ENCODE assay signal across 2 cellular contexts in the genomic region with DNA sequence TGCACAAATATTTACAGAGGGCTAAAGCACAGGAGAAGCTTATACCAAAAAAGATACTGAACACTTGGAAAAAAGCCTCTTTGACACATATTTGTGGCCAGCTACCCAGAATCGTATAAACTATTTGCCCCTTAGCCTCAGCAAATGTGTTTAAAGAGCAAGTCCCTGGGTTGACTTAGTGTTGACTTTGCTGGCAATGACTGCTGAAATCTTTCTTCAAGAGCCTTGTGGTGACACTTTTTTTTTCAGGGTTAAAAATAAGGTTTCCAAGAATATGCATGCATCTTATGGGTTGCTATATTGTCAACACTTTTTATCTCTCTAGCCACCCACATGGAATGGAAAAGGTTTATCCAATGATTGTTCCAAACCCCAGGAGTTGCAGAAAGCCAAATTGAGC.
TF ChIP-seq lines count a peak whose summit lies in the region.

No MANE protein-coding gene starts in this region.

TF ChIP-seq in A549, 52 proteins besides CTCF, POLR2A, EP300 and RAD21:
- TF ChIP-seq CBX2 (IDR thresholded peaks at IDR 0.05; ENCODE audit: borderline replicate concordance, low read depth): no peak
- TF ChIP-seq HOXB13 (CRISPR knock-in tag; IDR thresholded peaks at IDR 0.05; ENCODE audit: low read depth): no peak
- TF ChIP-seq EHF (CRISPR knock-in tag; IDR thresholded peaks at IDR 0.05): no peak
- no peak for TF ChIP-seq FOSB (CRISPR knock-in tag; IDR thresholded peaks at IDR 0.05)

TF ChIP-seq in GM23338, 12 proteins besides CTCF, POLR2A, EP300 and RAD21:
- TF ChIP-seq CREB1 (CRISPR knock-in tag; IDR thresholded peaks at IDR 0.05; ENCODE audit: low read depth) (no peak), JUNB (IDR thresholded peaks at IDR 0.05; ENCODE audit: unreplicated experiment) (no peak), STAT1 (IDR thresholded peaks at IDR 0.05; ENCODE audit: unreplicated experiment) (no peak), POLR2AphosphoS5 (IDR thresholded peaks at IDR 0.05; ENCODE audit: low read depth) (no peak), ZNF331 (CRISPR knock-in tag; IDR thresholded peaks at IDR 0.05; ENCODE audit: low read depth) (no peak), NANOG (IDR thresholded peaks at IDR 0.05; ENCODE audit: borderline replicate concordance) (no peak), ZNF114 (CRISPR knock-in tag; IDR thresholded peaks at IDR 0.05) (no peak), EZH2 (IDR thresholded peaks at IDR 0.05; ENCODE audit: low read depth, unreplicated experiment) (no peak), EZH2phosphoT487 (IDR thresholded peaks at IDR 0.05; ENCODE audit: unreplicated experiment) (no peak)
- TF ChIP-seq, protein P1, sequence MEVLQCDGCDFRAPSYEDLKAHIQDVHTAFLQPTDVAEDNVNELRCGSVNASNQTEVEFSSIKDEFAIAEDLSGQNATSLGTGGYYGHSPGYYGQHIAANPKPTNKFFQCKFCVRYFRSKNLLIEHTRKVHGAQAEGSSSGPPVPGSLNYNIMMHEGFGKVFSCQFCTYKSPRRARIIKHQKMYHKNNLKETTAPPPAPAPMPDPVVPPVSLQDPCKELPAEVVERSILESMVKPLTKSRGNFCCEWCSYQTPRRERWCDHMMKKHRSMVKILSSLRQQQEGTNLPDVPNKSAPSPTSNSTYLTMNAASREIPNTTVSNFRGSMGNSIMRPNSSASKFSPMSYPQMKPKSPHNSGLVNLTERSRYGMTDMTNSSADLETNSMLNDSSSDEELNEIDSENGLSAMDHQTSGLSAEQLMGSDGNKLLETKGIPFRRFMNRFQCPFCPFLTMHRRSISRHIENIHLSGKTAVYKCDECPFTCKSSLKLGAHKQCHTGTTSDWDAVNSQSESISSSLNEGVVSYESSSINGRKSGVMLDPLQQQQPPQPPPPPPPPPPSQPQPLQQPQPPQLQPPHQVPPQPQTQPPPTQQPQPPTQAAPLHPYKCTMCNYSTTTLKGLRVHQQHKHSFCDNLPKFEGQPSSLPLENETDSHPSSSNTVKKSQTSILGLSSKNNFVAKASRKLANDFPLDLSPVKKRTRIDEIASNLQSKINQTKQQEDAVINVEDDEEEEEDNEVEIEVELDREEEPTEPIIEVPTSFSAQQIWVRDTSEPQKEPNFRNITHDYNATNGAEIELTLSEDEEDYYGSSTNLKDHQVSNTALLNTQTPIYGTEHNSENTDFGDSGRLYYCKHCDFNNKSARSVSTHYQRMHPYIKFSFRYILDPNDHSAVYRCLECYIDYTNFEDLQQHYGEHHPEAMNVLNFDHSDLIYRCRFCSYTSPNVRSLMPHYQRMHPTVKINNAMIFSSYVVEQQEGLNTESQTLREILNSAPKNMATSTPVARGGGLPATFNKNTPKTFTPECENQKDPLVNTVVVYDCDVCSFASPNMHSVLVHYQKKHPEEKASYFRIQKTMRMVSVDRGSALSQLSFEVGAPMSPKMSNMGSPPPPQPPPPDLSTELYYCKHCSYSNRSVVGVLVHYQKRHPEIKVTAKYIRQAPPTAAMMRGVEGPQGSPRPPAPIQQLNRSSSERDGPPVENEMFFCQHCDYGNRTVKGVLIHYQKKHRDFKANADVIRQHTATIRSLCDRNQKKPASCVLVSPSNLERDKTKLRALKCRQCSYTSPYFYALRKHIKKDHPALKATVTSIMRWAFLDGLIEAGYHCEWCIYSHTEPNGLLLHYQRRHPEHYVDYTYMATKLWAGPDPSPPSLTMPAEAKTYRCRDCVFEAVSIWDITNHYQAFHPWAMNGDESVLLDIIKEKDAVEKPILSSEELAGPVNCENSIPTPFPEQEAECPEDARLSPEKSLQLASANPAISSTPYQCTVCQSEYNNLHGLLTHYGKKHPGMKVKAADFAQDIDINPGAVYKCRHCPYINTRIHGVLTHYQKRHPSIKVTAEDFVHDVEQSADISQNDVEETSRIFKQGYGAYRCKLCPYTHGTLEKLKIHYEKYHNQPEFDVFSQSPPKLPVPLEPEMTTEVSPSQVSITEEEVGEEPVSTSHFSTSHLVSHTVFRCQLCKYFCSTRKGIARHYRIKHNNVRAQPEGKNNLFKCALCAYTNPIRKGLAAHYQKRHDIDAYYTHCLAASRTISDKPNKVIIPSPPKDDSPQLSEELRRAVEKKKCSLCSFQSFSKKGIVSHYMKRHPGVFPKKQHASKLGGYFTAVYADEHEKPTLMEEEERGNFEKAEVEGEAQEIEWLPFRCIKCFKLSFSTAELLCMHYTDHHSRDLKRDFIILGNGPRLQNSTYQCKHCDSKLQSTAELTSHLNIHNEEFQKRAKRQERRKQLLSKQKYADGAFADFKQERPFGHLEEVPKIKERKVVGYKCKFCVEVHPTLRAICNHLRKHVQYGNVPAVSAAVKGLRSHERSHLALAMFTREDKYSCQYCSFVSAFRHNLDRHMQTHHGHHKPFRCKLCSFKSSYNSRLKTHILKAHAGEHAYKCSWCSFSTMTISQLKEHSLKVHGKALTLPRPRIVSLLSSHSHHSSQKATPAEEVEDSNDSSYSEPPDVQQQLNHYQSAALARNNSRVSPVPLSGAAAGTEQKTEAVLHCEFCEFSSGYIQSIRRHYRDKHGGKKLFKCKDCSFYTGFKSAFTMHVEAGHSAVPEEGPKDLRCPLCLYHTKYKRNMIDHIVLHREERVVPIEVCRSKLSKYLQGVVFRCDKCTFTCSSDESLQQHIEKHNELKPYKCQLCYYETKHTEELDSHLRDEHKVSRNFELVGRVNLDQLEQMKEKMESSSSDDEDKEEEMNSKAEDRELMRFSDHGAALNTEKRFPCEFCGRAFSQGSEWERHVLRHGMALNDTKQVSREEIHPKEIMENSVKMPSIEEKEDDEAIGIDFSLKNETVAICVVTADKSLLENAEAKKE (CRISPR knock-in tag; IDR thresholded peaks at IDR 0.05): no peak
- TF ChIP-seq, protein P2, sequence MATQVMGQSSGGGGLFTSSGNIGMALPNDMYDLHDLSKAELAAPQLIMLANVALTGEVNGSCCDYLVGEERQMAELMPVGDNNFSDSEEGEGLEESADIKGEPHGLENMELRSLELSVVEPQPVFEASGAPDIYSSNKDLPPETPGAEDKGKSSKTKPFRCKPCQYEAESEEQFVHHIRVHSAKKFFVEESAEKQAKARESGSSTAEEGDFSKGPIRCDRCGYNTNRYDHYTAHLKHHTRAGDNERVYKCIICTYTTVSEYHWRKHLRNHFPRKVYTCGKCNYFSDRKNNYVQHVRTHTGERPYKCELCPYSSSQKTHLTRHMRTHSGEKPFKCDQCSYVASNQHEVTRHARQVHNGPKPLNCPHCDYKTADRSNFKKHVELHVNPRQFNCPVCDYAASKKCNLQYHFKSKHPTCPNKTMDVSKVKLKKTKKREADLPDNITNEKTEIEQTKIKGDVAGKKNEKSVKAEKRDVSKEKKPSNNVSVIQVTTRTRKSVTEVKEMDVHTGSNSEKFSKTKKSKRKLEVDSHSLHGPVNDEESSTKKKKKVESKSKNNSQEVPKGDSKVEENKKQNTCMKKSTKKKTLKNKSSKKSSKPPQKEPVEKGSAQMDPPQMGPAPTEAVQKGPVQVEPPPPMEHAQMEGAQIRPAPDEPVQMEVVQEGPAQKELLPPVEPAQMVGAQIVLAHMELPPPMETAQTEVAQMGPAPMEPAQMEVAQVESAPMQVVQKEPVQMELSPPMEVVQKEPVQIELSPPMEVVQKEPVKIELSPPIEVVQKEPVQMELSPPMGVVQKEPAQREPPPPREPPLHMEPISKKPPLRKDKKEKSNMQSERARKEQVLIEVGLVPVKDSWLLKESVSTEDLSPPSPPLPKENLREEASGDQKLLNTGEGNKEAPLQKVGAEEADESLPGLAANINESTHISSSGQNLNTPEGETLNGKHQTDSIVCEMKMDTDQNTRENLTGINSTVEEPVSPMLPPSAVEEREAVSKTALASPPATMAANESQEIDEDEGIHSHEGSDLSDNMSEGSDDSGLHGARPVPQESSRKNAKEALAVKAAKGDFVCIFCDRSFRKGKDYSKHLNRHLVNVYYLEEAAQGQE (IDR thresholded peaks at IDR 0.05; ENCODE audit: unreplicated experiment): no peak
- TF ChIP-seq, protein P3, sequence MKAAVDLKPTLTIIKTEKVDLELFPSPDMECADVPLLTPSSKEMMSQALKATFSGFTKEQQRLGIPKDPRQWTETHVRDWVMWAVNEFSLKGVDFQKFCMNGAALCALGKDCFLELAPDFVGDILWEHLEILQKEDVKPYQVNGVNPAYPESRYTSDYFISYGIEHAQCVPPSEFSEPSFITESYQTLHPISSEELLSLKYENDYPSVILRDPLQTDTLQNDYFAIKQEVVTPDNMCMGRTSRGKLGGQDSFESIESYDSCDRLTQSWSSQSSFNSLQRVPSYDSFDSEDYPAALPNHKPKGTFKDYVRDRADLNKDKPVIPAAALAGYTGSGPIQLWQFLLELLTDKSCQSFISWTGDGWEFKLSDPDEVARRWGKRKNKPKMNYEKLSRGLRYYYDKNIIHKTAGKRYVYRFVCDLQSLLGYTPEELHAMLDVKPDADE (IDR thresholded peaks at IDR 0.05): no peak
